8 cellular contexts compared by ENCODE assay signal in the genomic region with DNA sequence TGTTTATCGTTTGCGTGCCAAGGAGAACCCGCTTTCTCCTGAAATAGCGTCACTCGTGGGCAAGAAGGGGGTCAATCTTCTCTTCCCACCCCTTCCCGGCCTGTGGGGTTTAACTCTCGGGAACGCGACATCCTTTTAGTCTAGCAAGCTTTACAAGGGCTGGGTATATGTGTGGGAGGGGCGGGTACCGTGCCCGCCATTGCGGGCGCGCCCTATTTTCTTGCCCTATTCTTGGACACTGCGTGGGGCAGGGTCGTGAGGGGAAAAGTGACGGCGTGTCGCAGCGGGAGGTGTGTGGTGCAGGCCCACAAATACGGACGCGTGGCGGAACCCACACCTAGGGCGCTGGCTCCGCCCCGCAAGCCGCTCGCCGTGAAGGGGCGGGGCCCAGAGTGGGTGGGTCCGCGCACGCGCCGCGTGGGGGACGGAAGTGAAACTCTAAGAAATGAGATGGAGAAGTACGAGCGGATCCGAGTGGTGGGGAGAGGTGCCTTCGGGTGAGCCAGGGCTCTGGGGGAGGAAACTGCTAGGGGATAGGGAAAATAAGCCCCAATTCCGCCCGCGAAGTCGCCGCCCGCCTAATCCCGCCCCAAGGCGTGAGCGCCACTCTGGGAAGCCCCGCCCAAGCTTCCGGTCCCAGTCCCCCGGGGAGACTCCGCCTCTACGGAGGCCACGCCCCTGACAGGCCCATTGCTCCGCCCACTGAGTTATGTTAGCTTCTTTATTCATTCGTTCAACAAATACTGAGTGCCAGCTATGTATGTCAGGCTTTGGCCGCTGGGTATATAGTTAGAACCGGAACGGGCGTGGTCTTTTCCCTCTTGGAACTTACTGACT. TPM values are rescaled to one million over a fixed set of nuclear protein-coding genes. Genes with fewer than 3 reads are reported as not detected.
DNase-seq lines count a peak whose midpoint lies in the region; TF ChIP-seq lines count a peak whose summit lies in the region.

A gene (plus strand): TSS at position 425 of the 837 bp plus-strand sequence. CDS start 26 bp downstream, at position 451.

- peaks cover 40% of the 10 kb centered on the region for H3K4me1 Mint-ChIP-seq in nephron progenitor cell

- peak within 1 kb of the TSS; percentile 92 for H3K4me3 Mint-ChIP-seq in nephron progenitor cell

- DNase-seq in EH (ENCODE audit: low read depth) = peak; percentile 94
- peak; percentile 80 for DNase-seq in GOT3 (lab: John Stamatoyannopoulos, UW)
- peak; percentile 90 for DNase-seq in M059J (ENCODE audit: low read depth)
- peak; percentile 95 for DNase-seq in activated effector memory CD4-positive, alpha-beta T cell treated with Interleukin-2 at 50 U/mL for 16 hours
- peak; percentile 92 for DNase-seq in fibroblast of the aortic adventitia (ENCODE audit: low read depth)
- peak; percentile 97 for DNase-seq in nephron progenitor cell
- peak; percentile 95 for DNase-seq in stimulated activated naive CD4-positive, alpha-beta T cell treated with Interleukin-2 at 50 U/mL for 16 hours (lab: John Stamatoyannopoulos, UW)

- peaks cover 11% of the 10 kb centered on the region for H3K36me3 Mint-ChIP-seq in nephron progenitor cell (ENCODE audit: low read depth)

- peak within 1 kb of the TSS; percentile 96 for H3K27ac Mint-ChIP-seq in nephron progenitor cell

- H3K27me3 Mint-ChIP-seq in nephron progenitor cell (ENCODE audit: low read depth, poor library complexity) = no peaks in the 10 kb centered on the region

- H3K4me3 ChIP-seq in fibroblast of the aortic adventitia (ENCODE audit: low read depth, low read length) = peak within 1 kb of the TSS; percentile 92

- no peaks in the 10 kb centered on the region for H3K9me3 Mint-ChIP-seq in nephron progenitor cell

- peak; percentile 76 for TF ChIP-seq POLR2A in Raji (IDR thresholded peaks at IDR 0.05; ENCODE audit: insufficient read depth, low read depth, low read length)

- TF ChIP-seq CTCF in fibroblast of the aortic adventitia (IDR thresholded peaks at IDR 0.05; ENCODE audit: insufficient read depth, low read length) (no peak), nephron progenitor cell (IDR thresholded peaks at IDR 0.05) (no peak)

RNA-seq across cellular contexts. Expression of the gene that starts here (rescaled TPM):
- total RNA-seq in M059J (2014; rRNA removed; shearing (Covaris generic)) = 2.4 and 2.6 TPM in 2 replicates
- 4.9 and 6.8 TPM in 2 replicates for total RNA-seq in fibroblast of the aortic adventitia (ENCODE audit: low replicate concordance)

Comparison
In these comparisons a context has a peak if more than half of its experiments do, and no peak if none do; other contexts are left out.
1. Peak in every context shown above with its lines: DNase-seq and H3K4me3 ChIP-seq.